Comparison of ENCODE assay signal across 26 cellular contexts in the genomic region with DNA sequence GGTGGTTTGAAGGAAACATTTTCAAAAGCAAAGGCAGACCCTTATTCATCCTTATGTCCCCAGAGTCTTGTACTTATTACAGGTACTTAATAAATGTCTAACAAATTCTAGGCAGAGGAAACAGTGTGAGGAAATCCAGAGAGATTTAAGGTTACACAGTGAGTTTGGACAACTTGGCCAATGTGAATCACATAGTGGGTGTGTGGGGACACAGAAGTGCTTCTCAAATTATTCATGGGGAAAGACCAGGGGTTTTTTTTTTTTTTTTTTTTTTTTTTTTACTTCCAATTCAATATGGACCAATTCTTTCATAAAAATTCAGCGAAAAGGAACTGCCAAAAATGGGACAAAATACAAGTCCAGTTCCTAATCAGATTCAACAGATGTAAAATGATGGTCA. TPM values are rescaled to one million over a fixed set of nuclear protein-coding genes. Genes with fewer than 3 reads are reported as not detected.
DNase-seq lines count a peak whose midpoint lies in the region; FAIRE-seq and TF ChIP-seq lines count a peak whose summit lies in the region.
"Had no signal": no experiment of that assay in that cellular context is flagged by ENCODE, and none has a peak within 500 bp of the region (broad histone marks: within the 10 kb centered on the region; RNA-seq: fewer than 3 reads in every experiment).

No MANE protein-coding gene starts in this region.

- peak overlapping the region; percentile 27 for H3K4me3 Mint-ChIP-seq in Calu3 (ENCODE audit: low read depth, unreplicated experiment)
- H3K4me3 Mint-ChIP-seq: CD4-positive, alpha-beta T cell; GM23338; HFFc6 had no signal

- TF ChIP-seq EP300 in tibial nerve (IDR thresholded peaks at IDR 0.05): no peak

- CTCF ChIA-PET in Calu3 (lab: Charles Lee): interaction anchor here (0.7 to 1.3 kb wide), 4 partner anchors 13 to 133 kb away, joined by 3 to 4 read pairs (median 3); a partner anchor contains a TSS

- peak overlapping the region in 1 of 2 donors; percentile 13 for H3K9ac ChIP-seq in duodenal mucosa (ENCODE audit: low read depth in 1 of 2, low read length in 2 of 2)
- H3K9ac ChIP-seq: BLaER1 treated with 17β-estradiol and CSF1 and Interleukin-3, amounts not matched to agents 10 nM and 100 nM had no signal

- H3K36me3 ChIP-seq in Peyer's patch (no peaks in the 10 kb centered on the region), duodenal mucosa (ENCODE audit: control insufficient read depth in 1 of 2, insufficient read depth in 2 of 2, low read length in 2 of 2) (no peaks in the 10 kb centered on the region), small intestine (ENCODE audit: control insufficient read depth in 2 of 2, insufficient read depth in 2 of 2, low read length in 2 of 2) (no peaks in the 10 kb centered on the region), tibial nerve (no peaks in the 10 kb centered on the region)
- H3K36me3 ChIP-seq: HAP-1 had no signal

- intact Hi-C loops in Calu3 (cut with micrococcal nuclease; ENCODE audit: unreplicated experiment): loop anchor here (5.0 kb wide), 1 partner anchor 46 kb away; no protein-coding TSS in a partner anchor

- DNase-seq in Calu3 (no peak), Peyer's patch (no peak), small intestine (no peak), activated gamma-delta T cell (lab: John Stamatoyannopoulos, UW) (no peak), NCI-H82 treated with DMSO at 0.1 percent for 48 hours (lab: John Stamatoyannopoulos, UW; ENCODE audit: unreplicated experiment) (no peak), tibial nerve (ENCODE audit: low spot score in 2 of 2) (no peak)
- DNase-seq: AML-193; CD4-positive, alpha-beta T cell; HFFc6; KG1; NCI-H1092; NCI-H1417 treated with DMSO at 0.1 percent for 48 hours; NCI-H1930; NCI-H2107; NCI-H524 treated with DMSO at 0.1 percent for 48 hours; NCI-H82; Right ventricle myocardium superior; RPMI8226 had no signal

- peak overlapping the region; percentile 88 for H3K27ac Mint-ChIP-seq in Calu3 (ENCODE audit: unreplicated experiment)
- H3K27ac Mint-ChIP-seq: CD4-positive, alpha-beta T cell; GM23338 had no signal

- no TSS peak for BruUV-seq in Calu3 (replicated peaks; lab: Mats Ljungman, UMichigan)

- peaks cover 0 to 66% (median 5%) of the 10 kb centered on the region in 4 donors for H3K4me1 ChIP-seq in Peyer's patch
- H3K4me1 ChIP-seq in duodenal mucosa (ENCODE audit: control insufficient read depth in 1 of 2, insufficient read depth in 2 of 2, low read length in 2 of 2): peaks cover 59 to 60% of the 10 kb centered on the region in 2 donors
- peaks cover 9 to 15% of the 10 kb centered on the region in 2 donors for H3K4me1 ChIP-seq in small intestine (ENCODE audit: control insufficient read depth in 2 of 2, insufficient read depth in 1 of 2, low read depth in 1 of 2, low read length in 1 of 2)
- H3K4me1 ChIP-seq in tibial nerve: peaks cover 0 to 80% (median 21%) of the 10 kb centered on the region in 4 donors

- peaks cover 12% of the 10 kb centered on the region for H3K36me3 Mint-ChIP-seq in Calu3 (ENCODE audit: insufficient read depth, unreplicated experiment)

- H3K4me3 ChIP-seq in Peyer's patch: no peak overlapping the region
- H3K4me3 ChIP-seq in duodenal mucosa (ENCODE audit: low read depth in 1 of 2, low read length in 2 of 2): no peak overlapping the region
- H3K4me3 ChIP-seq in small intestine (ENCODE audit: low read depth in 1 of 2, low read length in 2 of 2): no peak overlapping the region
- no peak overlapping the region for H3K4me3 ChIP-seq in tibial nerve
- H3K4me3 ChIP-seq: A549; BLaER1 treated with 17β-estradiol and CSF1 and Interleukin-3, amounts not matched to agents 10 nM and 100 nM; GM23338; HAP-1; PC-9; SJSA1 had no signal

- TF ChIP-seq CTCF in Calu3 (IDR thresholded peaks at IDR 0.05; ENCODE audit: unreplicated experiment): no peak
- TF ChIP-seq CTCF in Peyer's patch (IDR thresholded peaks at IDR 0.05): no peak
- TF ChIP-seq CTCF in tibial nerve (IDR thresholded peaks at IDR 0.05): no peak

- TF ChIP-seq POLR2A in Peyer's patch (IDR thresholded peaks at IDR 0.05): no peak
- TF ChIP-seq POLR2A in tibial nerve (IDR thresholded peaks at IDR 0.05): no peak

- H3K27ac ChIP-seq in Peyer's patch (peak overlapping the region in 3 of 4 donors; percentile 75 to 92 (median 88)), duodenal mucosa (ENCODE audit: low read depth, low read length) (peak overlapping the region; percentile 30), small intestine (ENCODE audit: low read depth in 1 of 2, low read length in 1 of 2) (peak overlapping the region; percentile 55 to 82), tibial nerve (no peak overlapping the region)
- H3K27ac ChIP-seq: BLaER1 treated with 17β-estradiol and CSF1 and Interleukin-3, amounts not matched to agents 10 nM and 100 nM; PC-9; SJSA1 had no signal

- peaks cover 64% of the 10 kb centered on the region for H3K4me1 Mint-ChIP-seq in Calu3 (ENCODE audit: low read depth, unreplicated experiment)

- no peaks in the 10 kb centered on the region for H3K9me3 Mint-ChIP-seq in Calu3 (ENCODE audit: low read depth, unreplicated experiment)
- H3K9me3 Mint-ChIP-seq: CD4-positive, alpha-beta T cell; HFFc6 had no signal

- FAIRE-seq in small intestine (lab: Jason Lieb, UNC): no peak
- FAIRE-seq: A549, HTR-8/SVneo had no signal

- 88 to 94% (median 89%) methylated on average over 1 of the region's 1 CpG for WGBS in small intestine, 3 donors
- 94 to 97% methylated on average over 1 of the region's 1 CpG for WGBS in tibial nerve, 2 donors

- H3K9me3 ChIP-seq in Peyer's patch: no peaks in the 10 kb centered on the region
- H3K9me3 ChIP-seq in duodenal mucosa (ENCODE audit: control insufficient read depth in 1 of 2, low read length in 2 of 2): no peaks in the 10 kb centered on the region
- no peaks in the 10 kb centered on the region for H3K9me3 ChIP-seq in small intestine (ENCODE audit: control insufficient read depth, low read depth)
- no peaks in the 10 kb centered on the region for H3K9me3 ChIP-seq in tibial nerve
- H3K9me3 ChIP-seq: A549, SJSA1 had no signal

- no peaks in the 10 kb centered on the region for H3K27me3 ChIP-seq in Peyer's patch
- H3K27me3 ChIP-seq in duodenal mucosa (ENCODE audit: control insufficient read depth in 1 of 2, insufficient read depth in 2 of 2, low read length in 2 of 2): no peaks in the 10 kb centered on the region
- no peaks in the 10 kb centered on the region for H3K27me3 ChIP-seq in small intestine (ENCODE audit: control insufficient read depth in 2 of 2, insufficient read depth in 2 of 2, low read length in 2 of 2)
- H3K27me3 ChIP-seq in tibial nerve: no peaks in the 10 kb centered on the region
- H3K27me3 ChIP-seq: BLaER1 treated with 17β-estradiol and CSF1 and Interleukin-3, amounts not matched to agents 10 nM and 100 nM; SJSA1 had no signal

- no peaks in the 10 kb centered on the region for H3K27me3 Mint-ChIP-seq in Calu3 (ENCODE audit: unreplicated experiment)

RNA-seq across cellular contexts. Expression of a gene that starts 15.1 kb away (rescaled TPM):
- total RNA-seq in Calu3 (2022) (72.2 and 85.6 TPM in 2 replicates), Peyer's patch (100 to 1,000 TPM in 3 of 4 donors, 10 to 100 TPM in 1; 61.9 to 271 (median 165) TPM), tibial nerve (10 to 100 TPM; 55.9 to 71.8 (median 68.4) TPM)
- polyA plus RNA-seq in small intestine: 100 to 1,000 TPM in 2 of 3 donors, 10 to 100 TPM in 1; 52.8 to 162 (median 145) TPM
- total RNA-seq: CD4-positive, alpha-beta T cell had no signal

Comparison
In these comparisons a context has a peak if more than half of its experiments do, and no peak if none do; other contexts are left out.
1. H3K27ac ChIP-seq: peak in Peyer's patch (3 of 4), duodenal mucosa (single experiment) and small intestine (2 of 2); none in tibial nerve (0 of 4).